1 cellular context compared by ENCODE assay signal in the genomic region with DNA sequence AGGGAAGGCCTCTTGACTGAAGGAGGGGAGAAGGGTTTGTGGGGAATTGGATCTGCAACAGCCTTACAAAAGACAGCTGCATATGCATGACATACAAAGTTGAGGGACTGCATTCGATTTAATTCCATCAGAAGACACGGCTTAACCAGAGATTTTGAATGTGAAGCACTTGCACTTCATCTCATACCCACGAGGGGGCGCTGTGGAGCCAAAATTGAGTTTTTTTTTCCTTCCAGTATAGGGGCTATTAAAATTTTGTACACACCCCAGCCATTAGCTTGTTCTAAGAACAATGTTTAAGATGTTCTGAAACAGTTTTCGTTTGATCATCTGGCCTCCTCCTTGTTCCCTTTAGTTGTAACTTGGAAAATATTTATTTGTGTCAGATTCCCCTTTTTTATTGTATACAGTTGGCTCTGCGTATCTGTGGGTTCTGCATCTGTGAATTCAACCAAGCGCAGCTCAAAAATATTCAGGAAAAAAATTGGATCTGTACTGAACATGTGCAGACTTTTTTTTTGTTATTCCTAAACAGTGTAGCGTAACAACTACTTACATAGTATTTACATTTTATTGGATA.
A peak's percentile ranks its signal among the peaks of the same experiment; 100 is the strongest.
TF ChIP-seq lines count a peak whose summit lies in the region.

No MANE protein-coding gene starts in this region.

TF ChIP-seq in A549, 52 proteins besides CTCF, POLR2A, EP300 and RAD21 (continued from another document):
- TF ChIP-seq, protein P1, sequence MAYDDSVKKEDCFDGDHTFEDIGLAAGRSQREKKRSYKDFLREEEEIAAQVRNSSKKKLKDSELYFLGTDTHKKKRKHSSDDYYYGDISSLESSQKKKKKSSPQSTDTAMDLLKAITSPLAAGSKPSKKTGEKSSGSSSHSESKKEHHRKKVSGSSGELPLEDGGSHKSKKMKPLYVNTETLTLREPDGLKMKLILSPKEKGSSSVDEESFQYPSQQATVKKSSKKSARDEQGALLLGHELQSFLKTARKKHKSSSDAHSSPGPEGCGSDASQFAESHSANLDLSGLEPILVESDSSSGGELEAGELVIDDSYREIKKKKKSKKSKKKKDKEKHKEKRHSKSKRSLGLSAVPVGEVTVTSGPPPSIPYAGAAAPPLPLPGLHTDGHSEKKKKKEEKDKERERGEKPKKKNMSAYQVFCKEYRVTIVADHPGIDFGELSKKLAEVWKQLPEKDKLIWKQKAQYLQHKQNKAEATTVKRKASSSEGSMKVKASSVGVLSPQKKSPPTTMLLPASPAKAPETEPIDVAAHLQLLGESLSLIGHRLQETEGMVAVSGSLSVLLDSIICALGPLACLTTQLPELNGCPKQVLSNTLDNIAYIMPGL (CRISPR knock-in tag; IDR thresholded peaks at IDR 0.05; ENCODE audit: borderline replicate concordance): no peak
- TF ChIP-seq SMC3 (IDR thresholded peaks at IDR 0.05): peak; percentile 61
- 0 out of 2 replicates have a peak, but pooled peaks have one; percentile 38 for TF ChIP-seq FOSB (CRISPR knock-in tag; IDR thresholded peaks at IDR 0.05)
- no peak for TF ChIP-seq CBX8 (IDR thresholded peaks at IDR 0.05)
- TF ChIP-seq, protein P2, sequence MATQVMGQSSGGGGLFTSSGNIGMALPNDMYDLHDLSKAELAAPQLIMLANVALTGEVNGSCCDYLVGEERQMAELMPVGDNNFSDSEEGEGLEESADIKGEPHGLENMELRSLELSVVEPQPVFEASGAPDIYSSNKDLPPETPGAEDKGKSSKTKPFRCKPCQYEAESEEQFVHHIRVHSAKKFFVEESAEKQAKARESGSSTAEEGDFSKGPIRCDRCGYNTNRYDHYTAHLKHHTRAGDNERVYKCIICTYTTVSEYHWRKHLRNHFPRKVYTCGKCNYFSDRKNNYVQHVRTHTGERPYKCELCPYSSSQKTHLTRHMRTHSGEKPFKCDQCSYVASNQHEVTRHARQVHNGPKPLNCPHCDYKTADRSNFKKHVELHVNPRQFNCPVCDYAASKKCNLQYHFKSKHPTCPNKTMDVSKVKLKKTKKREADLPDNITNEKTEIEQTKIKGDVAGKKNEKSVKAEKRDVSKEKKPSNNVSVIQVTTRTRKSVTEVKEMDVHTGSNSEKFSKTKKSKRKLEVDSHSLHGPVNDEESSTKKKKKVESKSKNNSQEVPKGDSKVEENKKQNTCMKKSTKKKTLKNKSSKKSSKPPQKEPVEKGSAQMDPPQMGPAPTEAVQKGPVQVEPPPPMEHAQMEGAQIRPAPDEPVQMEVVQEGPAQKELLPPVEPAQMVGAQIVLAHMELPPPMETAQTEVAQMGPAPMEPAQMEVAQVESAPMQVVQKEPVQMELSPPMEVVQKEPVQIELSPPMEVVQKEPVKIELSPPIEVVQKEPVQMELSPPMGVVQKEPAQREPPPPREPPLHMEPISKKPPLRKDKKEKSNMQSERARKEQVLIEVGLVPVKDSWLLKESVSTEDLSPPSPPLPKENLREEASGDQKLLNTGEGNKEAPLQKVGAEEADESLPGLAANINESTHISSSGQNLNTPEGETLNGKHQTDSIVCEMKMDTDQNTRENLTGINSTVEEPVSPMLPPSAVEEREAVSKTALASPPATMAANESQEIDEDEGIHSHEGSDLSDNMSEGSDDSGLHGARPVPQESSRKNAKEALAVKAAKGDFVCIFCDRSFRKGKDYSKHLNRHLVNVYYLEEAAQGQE (IDR thresholded peaks at IDR 0.05): no peak
- no peak for TF ChIP-seq EHMT2 (IDR thresholded peaks at IDR 0.05; ENCODE audit: low read depth)
- no peak for TF ChIP-seq ZC3H11A (IDR thresholded peaks at IDR 0.05)
- no peak for TF ChIP-seq SREBF2 (IDR thresholded peaks at IDR 0.05)
- TF ChIP-seq, protein P3, sequence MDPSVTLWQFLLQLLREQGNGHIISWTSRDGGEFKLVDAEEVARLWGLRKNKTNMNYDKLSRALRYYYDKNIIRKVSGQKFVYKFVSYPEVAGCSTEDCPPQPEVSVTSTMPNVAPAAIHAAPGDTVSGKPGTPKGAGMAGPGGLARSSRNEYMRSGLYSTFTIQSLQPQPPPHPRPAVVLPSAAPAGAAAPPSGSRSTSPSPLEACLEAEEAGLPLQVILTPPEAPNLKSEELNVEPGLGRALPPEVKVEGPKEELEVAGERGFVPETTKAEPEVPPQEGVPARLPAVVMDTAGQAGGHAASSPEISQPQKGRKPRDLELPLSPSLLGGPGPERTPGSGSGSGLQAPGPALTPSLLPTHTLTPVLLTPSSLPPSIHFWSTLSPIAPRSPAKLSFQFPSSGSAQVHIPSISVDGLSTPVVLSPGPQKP (IDR thresholded peaks at IDR 0.05; ENCODE audit: low read depth, low read length): no peak
- no peak for TF ChIP-seq FOXS1 (CRISPR knock-in tag; IDR thresholded peaks at IDR 0.05)
